Comparison of ENCODE assay signal across 9 cellular contexts in genomic region chr3:171458857-171459129, GRCh38. TPM values are rescaled to one million over a fixed set of nuclear protein-coding genes. Genes with fewer than 3 reads are reported as not detected.
A peak's percentile ranks its signal among the peaks of the same experiment; 100 is the strongest.
DNase-seq lines count a peak whose midpoint lies in the region; ATAC-seq and TF ChIP-seq lines count a peak whose summit lies in the region.
"Had no signal": no experiment of that assay in that cellular context is flagged by ENCODE, and none has a peak within 500 bp of the region (broad histone marks: within the 10 kb centered on the region; RNA-seq: fewer than 3 reads in every experiment).

No MANE protein-coding gene starts in this region.

- CTCF ChIA-PET in activated CD4-positive, alpha-beta T cell treated with anti-CD3 and anti-CD28 coated beads, Interleukin-2, amount 10 ng/mL, durations not matched to agents 7 days and 5 days (lab: Charles Lee): no interaction called here

- peak overlapping the region; percentile 94 for H3K27ac Mint-ChIP-seq in activated CD4-positive, alpha-beta T cell treated with anti-CD3 and anti-CD28 coated beads, Interleukin-2, amount 10 ng/mL, durations not matched to agents 7 days and 5 days

- peaks cover 45% of the 10 kb centered on the region for H3K4me1 Mint-ChIP-seq in activated CD4-positive, alpha-beta T cell treated with anti-CD3 and anti-CD28 coated beads, Interleukin-2, amount 10 ng/mL, durations not matched to agents 7 days and 5 days

- H3K9me3 ChIP-seq in ascending aorta: no peaks in the 10 kb centered on the region
- H3K9me3 ChIP-seq in left lung: no peaks in the 10 kb centered on the region

- H3K27me3 Mint-ChIP-seq in activated CD4-positive, alpha-beta T cell treated with anti-CD3 and anti-CD28 coated beads, Interleukin-2, amount 10 ng/mL, durations not matched to agents 7 days and 5 days: no peaks in the 10 kb centered on the region

- H3K4me1 ChIP-seq in ascending aorta: peaks cover 0 to 4% of the 10 kb centered on the region in 2 donors
- H3K4me1 ChIP-seq in left lung: peaks cover 12 to 45% of the 10 kb centered on the region in 2 donors

- H3K27ac ChIP-seq in ascending aorta (peak overlapping the region; percentile 5 to 54), left lung (peak overlapping the region in 1 of 2 donors; percentile 2), temporal lobe (ENCODE audit: low read depth, low read length) (peak overlapping the region; percentile 64)

- no peaks in the 10 kb centered on the region for H3K27me3 ChIP-seq in ascending aorta
- peaks cover 0 to 62% of the 10 kb centered on the region in 2 donors for H3K27me3 ChIP-seq in left lung

- intact Hi-C loops in ascending aorta (cut with DNase I): no loop called here
- intact Hi-C loops in left lung (cut with DNase I): no loop called here

- ATAC-seq in left lung (no peak), GM21390 (IDR thresholded peaks at IDR 0.05; ENCODE audit: unreplicated experiment) (no peak), HG03565 (IDR thresholded peaks at IDR 0.05; ENCODE audit: unreplicated experiment) (no peak)

- peaks cover 4% of the 10 kb centered on the region for H3K36me3 Mint-ChIP-seq in activated CD4-positive, alpha-beta T cell treated with anti-CD3 and anti-CD28 coated beads, Interleukin-2, amount 10 ng/mL, durations not matched to agents 7 days and 5 days (ENCODE audit: low read depth)

- H3K4me3 Mint-ChIP-seq in activated CD4-positive, alpha-beta T cell treated with anti-CD3 and anti-CD28 coated beads, Interleukin-2, amount 10 ng/mL, durations not matched to agents 7 days and 5 days: peak overlapping the region; percentile 95

- TF ChIP-seq CTCF in ascending aorta (IDR thresholded peaks at IDR 0.05): no peak
- TF ChIP-seq CTCF in left lung (IDR thresholded peaks at IDR 0.05): no peak

- no peak for DNase-seq in activated CD4-positive, alpha-beta T cell treated with anti-CD3 and anti-CD28 coated beads, Interleukin-2, amount 10 ng/mL, durations not matched to agents 7 days and 5 days
- DNase-seq in activated CD4-positive, alpha-beta T cell treated with anti-CD3 and anti-CD28 coated beads for 48 hours: no peak
- DNase-seq in ascending aorta (ENCODE audit: low spot score in 2 of 2) (no peak), left lung (no peak), OCI-M1 (lab: John Stamatoyannopoulos, UW) (no peak)
- DNase-seq: NCI-H1092 had no signal

- peak overlapping the region; percentile 73 to 93 for H3K4me3 ChIP-seq in ascending aorta
- peak overlapping the region; percentile 72 to 75 for H3K4me3 ChIP-seq in left lung

- no peaks in the 10 kb centered on the region for H3K36me3 ChIP-seq in ascending aorta
- H3K36me3 ChIP-seq in left lung: no peaks in the 10 kb centered on the region

- POLR2A ChIA-PET in activated CD4-positive, alpha-beta T cell treated with anti-CD3 and anti-CD28 coated beads, Interleukin-2, amount 10 ng/mL, durations not matched to agents 7 days and 5 days (lab: Charles Lee): no interaction called here

- no peaks in the 10 kb centered on the region for H3K9me3 Mint-ChIP-seq in activated CD4-positive, alpha-beta T cell treated with anti-CD3 and anti-CD28 coated beads, Interleukin-2, amount 10 ng/mL, durations not matched to agents 7 days and 5 days

RNA-seq across cellular contexts. Expression of gene TNIK, which starts 1.4 kb away (rescaled TPM):
- total RNA-seq in activated CD4-positive, alpha-beta T cell treated with anti-CD3 and anti-CD28 coated beads, Interleukin-2, amount 10 ng/mL, durations not matched to agents 7 days and 5 days: 10 to 100 TPM; 55.2 to 56.9 TPM
- total RNA-seq in ascending aorta: 0.75 TPM
- 10 to 100 TPM; 41.3 to 42.0 TPM for total RNA-seq in left lung
- total RNA-seq in temporal lobe: 69.1 TPM

Comparison
In these comparisons a context has a peak if more than half of its experiments do, and no peak if none do; other contexts are left out.
1. RNA of gene TNIK, which starts 1.4 kb away (total RNA-seq): 69.1 TPM in temporal lobe (single experiment), 55.2 to 56.9 TPM in activated CD4-positive, alpha-beta T cell treated with anti-CD3 and anti-CD28 coated beads, Interleukin-2, amount 10 ng/mL, durations not matched to agents 7 days and 5 days and 41.3 to 42.0 TPM in left lung; 0.75 TPM in ascending aorta (single experiment); every median in the first group is over 10 times any median in the second.